ENCODE assay signal across 33 cellular contexts in the genomic region with DNA sequence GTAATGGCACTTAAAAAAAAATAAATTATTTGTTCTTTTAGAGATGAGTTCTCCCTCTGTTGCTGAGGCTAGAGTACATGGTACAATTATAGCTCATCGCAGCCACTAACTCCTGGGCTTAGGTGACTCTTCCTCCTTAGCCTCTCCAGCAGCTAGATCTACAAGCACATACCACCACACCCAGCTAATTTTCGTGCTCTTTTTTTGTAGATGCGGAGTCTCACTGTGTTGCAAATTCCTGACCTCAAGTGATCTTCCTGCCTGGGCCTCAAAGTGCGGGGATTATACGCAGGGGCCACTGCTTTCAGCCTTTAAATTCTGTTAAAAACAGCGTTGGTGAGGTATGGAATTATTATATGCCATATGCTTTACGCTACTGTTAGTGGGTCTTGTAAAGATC.
"Had no signal": no experiment of that assay in that cellular context is flagged by ENCODE, and none has a peak within 500 bp of the region (broad histone marks: within the 10 kb centered on the region; RNA-seq: fewer than 3 reads in every experiment).

No MANE protein-coding gene starts in this region.

- H3K4me1 ChIP-seq: ascending aorta, breast epithelium, colonic mucosa had no signal

- H3K27ac ChIP-seq: ascending aorta, breast epithelium, cardiac muscle cell, colonic mucosa, WERI-Rb-1 had no signal

- H3K9me3 ChIP-seq: ascending aorta, breast epithelium, colonic mucosa had no signal

- H3K4me3 ChIP-seq: ascending aorta, breast epithelium, cardiac muscle cell, colonic mucosa had no signal

- H3K27me3 ChIP-seq: ascending aorta, breast epithelium, cardiac muscle cell, colonic mucosa had no signal

- H3K4me3 Mint-ChIP-seq: activated CD4-positive, alpha-beta memory T cell treated with anti-CD3 and anti-CD28 coated beads for 36 hours; activated CD4-positive, alpha-beta T cell treated with anti-CD3 and anti-CD28 coated beads for 36 hours; activated CD4-positive, alpha-beta T cell treated with anti-CD3 and anti-CD28 coated beads, Interleukin-2, amount 10 ng/mL, durations not matched to agents 24 days and 14 days; activated CD8-positive, alpha-beta memory T cell treated with anti-CD3 and anti-CD28 coated beads, Interleukin-2, amount 10 ng/mL, durations not matched to agents 7 days and 5 days; activated CD8-positive, alpha-beta T cell treated with anti-CD3 and anti-CD28 coated beads, Interleukin-2, amount 10 ng/mL, durations not matched to agents 7 days and 5 days; activated naive CD4-positive, alpha-beta T cell treated with anti-CD3 and anti-CD28 coated beads for 36 hours; activated naive CD4-positive, alpha-beta T cell treated with anti-CD3 and anti-CD28 coated beads, Interleukin-2, amount 50 U/mL, for 24 hours; activated naive CD8-positive, alpha-beta T cell treated with anti-CD3 and anti-CD28 coated beads for 36 hours; activated naive CD8-positive, alpha-beta T cell treated with anti-CD3 and anti-CD28 coated beads, Interleukin-2, amount 50 U/mL, for 24 hours; activated T-helper 1 cell treated with anti-CD3 and anti-CD28 coated beads, Interleukin-12 subunit alpha, Interleukin-12 subunit beta, Interleukin-2, Interleukin-4 antibody, amounts not matched to agents 30 ng/mL and 10 ng/mL and 1 ng/mL, durations not matched to agents 14 hours and 24 hours and 36 hours; brain; T-helper 17 cell; T-helper 2 cell treated with Interferon-gamma antibody and Interleukin-4, amounts not matched to agents 5 μg/mL and 100 μg/mL, for 36 hours had no signal

- H3K4me1 Mint-ChIP-seq: activated CD4-positive, alpha-beta T cell treated with anti-CD3 and anti-CD28 coated beads for 36 hours; activated CD4-positive, alpha-beta T cell treated with anti-CD3 and anti-CD28 coated beads, Interleukin-2, amount 10 ng/mL, durations not matched to agents 24 days and 14 days; activated CD8-positive, alpha-beta memory T cell treated with anti-CD3 and anti-CD28 coated beads, Interleukin-2, amount 10 ng/mL, durations not matched to agents 7 days and 5 days; activated naive CD4-positive, alpha-beta T cell treated with anti-CD3 and anti-CD28 coated beads, Interleukin-2, amount 50 U/mL, for 24 hours; activated naive CD8-positive, alpha-beta T cell treated with anti-CD3 and anti-CD28 coated beads for 36 hours; activated naive CD8-positive, alpha-beta T cell treated with anti-CD3 and anti-CD28 coated beads, Interleukin-2, amount 50 U/mL, for 24 hours; brain; T-helper 17 cell had no signal

- ATAC-seq: activated CD4-positive, alpha-beta T cell treated with anti-CD3 and anti-CD28 coated beads for 36 hours; activated CD8-positive, alpha-beta memory T cell treated with anti-CD3 and anti-CD28 coated beads, Interleukin-2, amount 10 ng/mL, durations not matched to agents 7 days and 5 days; activated CD8-positive, alpha-beta T cell treated with anti-CD3 and anti-CD28 coated beads, Interleukin-2, amount 10 ng/mL, durations not matched to agents 7 days and 5 days; activated naive CD8-positive, alpha-beta T cell treated with anti-CD3 and anti-CD28 coated beads, Interleukin-2, amount 50 U/mL, for 24 hours; esophagus mucosa; T-helper 17 cell had no signal

- DNase-seq: activated CD4-positive, alpha-beta memory T cell treated with anti-CD3 and anti-CD28 coated beads for 36 hours; activated CD4-positive, alpha-beta T cell treated with anti-CD3 and anti-CD28 coated beads for 36 hours; activated CD4-positive, alpha-beta T cell treated with anti-CD3 and anti-CD28 coated beads, Interleukin-2, amount 10 ng/mL, durations not matched to agents 24 days and 14 days; activated CD4-positive, CD25-positive, alpha-beta regulatory T cell; activated CD4-positive, CD25-positive, alpha-beta regulatory T cell treated with anti-CD3 and anti-CD28 coated beads, Interleukin-2, amount 50 U/mL, for 72 hours; activated CD8-positive, alpha-beta memory T cell treated with anti-CD3 and anti-CD28 coated beads, Interleukin-2, amount 10 ng/mL, durations not matched to agents 7 days and 5 days; activated CD8-positive, alpha-beta memory T cell treated with anti-CD3 and anti-CD28 coated beads, Interleukin-2, amount 50 U/mL, for 4 hours; activated CD8-positive, alpha-beta T cell treated with anti-CD3 and anti-CD28 coated beads, Interleukin-2, amount 10 ng/mL, durations not matched to agents 7 days and 5 days; activated effector memory CD4-positive, alpha-beta T cell treated with anti-CD3 and anti-CD28 coated beads, Interleukin-2, amount 50 U/mL, for 16 hours; activated naive CD4-positive, alpha-beta T cell treated with anti-CD3 and anti-CD28 coated beads for 36 hours; activated naive CD8-positive, alpha-beta T cell treated with anti-CD3 and anti-CD28 coated beads for 36 hours; activated naive CD8-positive, alpha-beta T cell treated with anti-CD3 and anti-CD28 coated beads, Interleukin-2, amount 50 U/mL, for 24 hours; activated T-cell treated with anti-CD3 and anti-CD28 coated beads, Interleukin-2, amount 50 U/mL, for 1 hour; activated T-cell treated with anti-CD3 and anti-CD28 coated beads, Interleukin-2, amount 50 U/mL, for 48 hours; central memory CD4-positive, alpha-beta T cell; cerebellar nuclear complex; colonic mucosa; effector CD8-positive, alpha-beta T cell; foreskin fibroblast; glutamatergic neuron; T-helper 1 cell; T-helper 17 cell; T1000; WERI-Rb-1 had no signal

- H3K27ac Mint-ChIP-seq: activated CD4-positive, alpha-beta memory T cell treated with anti-CD3 and anti-CD28 coated beads for 36 hours; activated CD4-positive, alpha-beta T cell treated with anti-CD3 and anti-CD28 coated beads for 36 hours; activated CD4-positive, alpha-beta T cell treated with anti-CD3 and anti-CD28 coated beads, Interleukin-2, amount 10 ng/mL, durations not matched to agents 24 days and 14 days; activated CD8-positive, alpha-beta memory T cell treated with anti-CD3 and anti-CD28 coated beads, Interleukin-2, amount 10 ng/mL, durations not matched to agents 7 days and 5 days; activated CD8-positive, alpha-beta T cell treated with anti-CD3 and anti-CD28 coated beads, Interleukin-2, amount 10 ng/mL, durations not matched to agents 7 days and 5 days; activated naive CD4-positive, alpha-beta T cell treated with anti-CD3 and anti-CD28 coated beads for 36 hours; activated naive CD4-positive, alpha-beta T cell treated with anti-CD3 and anti-CD28 coated beads, Interleukin-2, amount 50 U/mL, for 24 hours; activated naive CD8-positive, alpha-beta T cell treated with anti-CD3 and anti-CD28 coated beads for 36 hours; activated naive CD8-positive, alpha-beta T cell treated with anti-CD3 and anti-CD28 coated beads, Interleukin-2, amount 50 U/mL, for 24 hours; activated T-helper 1 cell treated with anti-CD3 and anti-CD28 coated beads, Interleukin-12 subunit alpha, Interleukin-12 subunit beta, Interleukin-2, Interleukin-4 antibody, amounts not matched to agents 30 ng/mL and 10 ng/mL and 1 ng/mL, durations not matched to agents 14 hours and 24 hours and 36 hours; activated T-helper 2 cell treated with anti-CD3 and anti-CD28 coated beads, Interferon-gamma antibody, Interleukin-2, Interleukin-4, amounts not matched to agents 10 μg/mL and 5 μg/mL and 100 μg/mL, durations not matched to agents 14 hours and 24 hours and 36 hours; T-helper 17 cell; T-helper 2 cell treated with Interferon-gamma antibody and Interleukin-4, amounts not matched to agents 5 μg/mL and 100 μg/mL, for 36 hours had no signal

- H3K36me3 ChIP-seq: ascending aorta, breast epithelium, cardiac muscle cell, colonic mucosa, WERI-Rb-1 had no signal

- H3K36me3 Mint-ChIP-seq: activated CD4-positive, alpha-beta memory T cell treated with anti-CD3 and anti-CD28 coated beads for 36 hours; activated CD8-positive, alpha-beta memory T cell treated with anti-CD3 and anti-CD28 coated beads, Interleukin-2, amount 10 ng/mL, durations not matched to agents 7 days and 5 days; activated naive CD4-positive, alpha-beta T cell treated with anti-CD3 and anti-CD28 coated beads, Interleukin-2, amount 50 U/mL, for 24 hours; activated naive CD8-positive, alpha-beta T cell treated with anti-CD3 and anti-CD28 coated beads for 36 hours; brain had no signal

- H3K27me3 Mint-ChIP-seq: activated CD4-positive, alpha-beta memory T cell treated with anti-CD3 and anti-CD28 coated beads for 36 hours; activated CD4-positive, alpha-beta T cell treated with anti-CD3 and anti-CD28 coated beads for 36 hours; activated CD4-positive, alpha-beta T cell treated with anti-CD3 and anti-CD28 coated beads, Interleukin-2, amount 10 ng/mL, durations not matched to agents 24 days and 14 days; activated CD8-positive, alpha-beta memory T cell treated with anti-CD3 and anti-CD28 coated beads, Interleukin-2, amount 10 ng/mL, durations not matched to agents 7 days and 5 days; activated naive CD4-positive, alpha-beta T cell treated with anti-CD3 and anti-CD28 coated beads, Interleukin-2, amount 50 U/mL, for 24 hours; activated naive CD8-positive, alpha-beta T cell treated with anti-CD3 and anti-CD28 coated beads for 36 hours; activated naive CD8-positive, alpha-beta T cell treated with anti-CD3 and anti-CD28 coated beads, Interleukin-2, amount 50 U/mL, for 24 hours; brain; T-helper 17 cell had no signal
